24 cellular contexts compared by ENCODE assay signal in the genomic region with DNA sequence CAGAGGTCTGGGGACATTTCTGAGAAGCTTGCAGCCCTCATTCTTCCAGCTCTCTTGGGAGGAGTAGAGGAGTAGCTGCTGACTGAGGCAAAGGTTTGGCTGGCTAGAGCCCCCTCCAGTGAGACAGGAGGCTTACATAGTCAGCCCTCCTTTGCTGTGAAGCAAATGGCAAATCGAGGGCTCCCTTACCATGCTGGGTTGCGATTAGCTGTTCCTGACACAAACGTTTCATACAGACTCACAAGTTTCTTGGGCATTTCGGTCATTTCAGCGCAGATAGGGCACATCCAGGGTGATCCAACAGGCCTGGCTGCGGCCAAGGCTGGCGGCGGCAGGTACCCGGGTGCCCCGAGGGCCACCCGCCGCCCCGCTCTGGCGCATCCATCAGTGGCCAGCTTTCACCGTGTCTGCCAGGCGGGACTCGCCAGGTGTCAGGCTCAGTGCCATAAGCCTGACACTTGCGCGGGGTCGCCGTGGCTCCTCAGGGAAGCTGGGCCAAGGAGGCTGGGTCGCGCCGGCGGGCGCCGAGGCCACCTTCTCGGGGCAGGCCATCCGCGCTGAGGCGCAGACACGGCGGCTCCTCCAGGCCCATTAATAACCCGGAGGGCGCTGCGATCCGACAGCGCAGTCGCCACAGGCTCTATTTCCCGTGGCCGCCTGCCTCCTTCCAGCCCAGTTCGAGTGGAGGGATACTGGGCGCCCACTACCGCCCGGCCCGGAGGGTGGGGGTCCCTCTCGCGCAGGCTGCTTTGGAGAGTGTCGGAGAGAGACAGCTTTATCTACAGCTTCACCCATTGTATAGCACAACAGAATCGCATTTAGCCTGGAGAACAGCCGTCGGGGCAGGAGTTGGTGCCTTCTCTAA. TPM values are rescaled to one million over a fixed set of nuclear protein-coding genes. Genes with fewer than 3 reads are reported as not detected.
DNase-seq lines count a peak whose midpoint lies in the region; ATAC-seq and TF ChIP-seq lines count a peak whose summit lies in the region.
"Had no signal": no experiment of that assay in that cellular context is flagged by ENCODE, and none has a peak within 500 bp of the region (broad histone marks: within the 10 kb centered on the region; RNA-seq: fewer than 3 reads in every experiment).

No MANE protein-coding gene starts in this region.

- BruUV-seq in mammary epithelial cell (replicated peaks; lab: Mats Ljungman, UMichigan), result no TSS peak

- peak overlapping the region; percentile 44 for H2BK5ac ChIP-seq in trophoblast cell (ENCODE audit: low read depth, low read length, poor library complexity)

- no peak overlapping the region for H3K9ac ChIP-seq in trophoblast cell (ENCODE audit: low read length)
- no peak overlapping the region for H3K9ac ChIP-seq in mammary epithelial cell (ENCODE audit: insufficient read depth, low read length)
- H3K9ac ChIP-seq: KMS-11 had no signal

- CTCF ChIA-PET in mammary epithelial cell (lab: Charles Lee; ENCODE audit: low non-redundant PET), result no interaction called here

- H3K4me2 ChIP-seq in trophoblast cell (ENCODE audit: low read length), result peak overlapping the region; percentile 41
- no peak overlapping the region for H3K4me2 ChIP-seq in mammary epithelial cell (ENCODE audit: insufficient read depth, low read depth, low read length)
- H3K4me2 ChIP-seq: KMS-11 had no signal

- TF ChIP-seq CTCF in coronary artery (IDR thresholded peaks at IDR 0.05) (no peak), mammary epithelial cell (conservative IDR thresholded peaks at IDR 0.05 in 1 of 2, IDR thresholded peaks at IDR 0.05 in 1 of 2; ENCODE audit: extremely low read depth in 1 of 2, insufficient read depth in 1 of 2, low read depth in 1 of 2, low read length in 2 of 2) (no peak)

- H4K8ac ChIP-seq in trophoblast cell (ENCODE audit: low read depth, low read length), result no peak overlapping the region

- no peak overlapping the region for H3K4ac ChIP-seq in trophoblast cell (ENCODE audit: low read depth, low read length)

- in situ Hi-C loops in mammary epithelial cell (cut with MboI; ENCODE audit: low sequenced_read_pairs in 2 of 2), result no loop called here

- peaks cover 52% of the 10 kb centered on the region for H3K27me3 ChIP-seq in trophoblast cell (ENCODE audit: insufficient read depth, low read length)
- peaks cover 53% of the 10 kb centered on the region for H3K27me3 ChIP-seq in mammary epithelial cell (ENCODE audit: insufficient read depth, low read length)

- H4K91ac ChIP-seq in trophoblast cell (ENCODE audit: low read depth, low read length), result peak overlapping the region; percentile 34

- H3K79me1 ChIP-seq in trophoblast cell (ENCODE audit: low read length), result peaks cover 6% of the 10 kb centered on the region

- whole genome bisulfite sequencing in trophoblast cell (ENCODE audit: extremely low coverage, insufficient coverage, insufficient read length), result no CpG with 5 or more reads among the region's 52 CpGs
- 61% methylated on average over 24 of the region's 52 CpGs for WGBS in mammary epithelial cell (ENCODE audit: low coverage, missing lambda C conversion rate)

- peaks cover 13 to 31% of the 10 kb centered on the region in 2 experiments for H3K4me1 ChIP-seq in trophoblast cell (ENCODE audit: control insufficient read depth in 1 of 2, insufficient read depth in 2 of 2, low read length in 2 of 2)
- H3K4me1 ChIP-seq in mammary epithelial cell (ENCODE audit: insufficient read depth, low read length), result peaks cover 12% of the 10 kb centered on the region

- H4K20me1 ChIP-seq in mammary epithelial cell (ENCODE audit: insufficient read depth, low read length), result no peaks in the 10 kb centered on the region

- H3K79me2 ChIP-seq in trophoblast cell (ENCODE audit: control insufficient read depth, insufficient read depth, low read length, poor library complexity), result no peaks in the 10 kb centered on the region
- H3K79me2 ChIP-seq in mammary epithelial cell (ENCODE audit: insufficient read depth, low read length), result no peaks in the 10 kb centered on the region

- peak overlapping the region; percentile 15 for H2BK120ac ChIP-seq in trophoblast cell (ENCODE audit: insufficient read depth, low read length, poor library complexity)

- intact Hi-C loops in mammary epithelial cell (cut with micrococcal nuclease), result no loop called here

- no peak overlapping the region for H3K14ac ChIP-seq in trophoblast cell (ENCODE audit: low read length)

- H3K9me3 ChIP-seq in trophoblast cell (ENCODE audit: insufficient read depth, low read depth, low read length) (no peaks in the 10 kb centered on the region), mammary epithelial cell (replicated peaks; ENCODE audit: insufficient read depth, low read length) (no peaks in the 10 kb centered on the region)
- H3K9me3 ChIP-seq: heart right ventricle had no signal

- no peak overlapping the region for H3K23ac ChIP-seq in trophoblast cell (ENCODE audit: low read length)

- DNase-seq in coronary artery (ENCODE audit: low spot score) (no peak), iPS-NIHi11 (ENCODE audit: low spot score) (peak; percentile 27), trophoblast cell (no peak), NOMO-1 (lab: John Stamatoyannopoulos, UW; ENCODE audit: unreplicated experiment in 2 of 2) (no peak), mammary epithelial cell (no peak)
- DNase-seq: activated CD4-positive, alpha-beta memory T cell treated with anti-CD3 and anti-CD28 coated beads for 36 hours; activated CD8-positive, alpha-beta memory T cell treated with anti-CD3 and anti-CD28 coated beads, Interleukin-2, amount 50 U/mL, for 48 hours; central memory CD4-positive, alpha-beta T cell; dorsolateral prefrontal cortex; heart right ventricle; islet precursor cell; NCI-H146; NCI-H524; NK-92 treated with Interleukin-12 subunit alpha and Interleukin-12 subunit beta, amount 100 ng/mL, for 24 hours; nucleus accumbens; SHP77 treated with DMSO at 0.1 percent for 48 hours; substantia nigra; SW 1271 had no signal

- no peak overlapping the region for H2BK12ac ChIP-seq in trophoblast cell (ENCODE audit: low read length)

- H3K18ac ChIP-seq in trophoblast cell (ENCODE audit: low read length), result no peak overlapping the region

- no peak overlapping the region for H4K12ac ChIP-seq in trophoblast cell (ENCODE audit: low read depth, low read length)

- peak overlapping the region; percentile 53 for H2AK5ac ChIP-seq in trophoblast cell (ENCODE audit: low read length)

- H2AFZ ChIP-seq in trophoblast cell (ENCODE audit: insufficient read depth, low read length, poor library complexity) (no peak overlapping the region), mammary epithelial cell (ENCODE audit: low read depth, low read length) (no peak overlapping the region)

- H3K36me3 ChIP-seq in trophoblast cell (ENCODE audit: control insufficient read depth in 1 of 2, insufficient read depth in 2 of 2, low read length in 2 of 2) (no peaks in the 10 kb centered on the region), mammary epithelial cell (ENCODE audit: insufficient read depth, low read length) (no peaks in the 10 kb centered on the region)
- H3K36me3 ChIP-seq: heart right ventricle had no signal

- ATAC-seq in HG03354 (IDR thresholded peaks at IDR 0.05; ENCODE audit: poor library complexity, severe bottlenecking, unreplicated experiment), result no peak
- no peak for ATAC-seq in GM19467 (IDR thresholded peaks at IDR 0.05; ENCODE audit: unreplicated experiment)
- ATAC-seq: activated CD4-positive, CD25-positive, alpha-beta regulatory T cell treated with anti-CD3 and anti-CD28 coated beads, Interleukin-2, amount 50 U/mL, for 24 hours; activated T-helper 17 cell treated with anti-CD3 and anti-CD28 coated beads, Interleukin-2, amount 50 U/mL, for 72 hours had no signal

- peak overlapping the region; percentile 61 to 65 for H3K27ac ChIP-seq in coronary artery
- H3K27ac ChIP-seq in trophoblast cell (ENCODE audit: low read depth, low read length), result no peak overlapping the region
- H3K27ac ChIP-seq in mammary epithelial cell (ENCODE audit: insufficient read depth, low read depth, low read length), result no peak overlapping the region
- H3K27ac ChIP-seq: epithelial cell of prostate, heart right ventricle, KMS-11 had no signal

- H3K4me3 ChIP-seq in coronary artery (peak overlapping the region; percentile 56), trophoblast cell (ENCODE audit: low read depth, low read length) (no peak overlapping the region), mammary epithelial cell (replicated peaks in 1 of 3; ENCODE audit: insufficient read depth in 1 of 3, low read depth in 2 of 3, low read length in 3 of 3) (no peak overlapping the region)

- dilution Hi-C loops in mammary epithelial cell (cut with HindIII; ENCODE audit: low sequenced_read_pairs), result no loop called here

RNA-seq across cellular contexts. Expression of a gene that starts 9.1 kb away (rescaled TPM):
- 1.8 and 2.2 TPM in 2 replicates for polyA plus RNA-seq in trophoblast cell (2013)
- under 1 TPM; 0.16 to 0.33 TPM for total RNA-seq in mammary epithelial cell
- polyA plus RNA-seq in mammary epithelial cell, result 0.07 TPM
- polyA minus RNA-seq in mammary epithelial cell, result not detected
- total RNA-seq: activated CD4-positive, alpha-beta memory T cell treated with anti-CD3 and anti-CD28 coated beads for 36 hours had no signal

Comparison
In these comparisons a context has a peak if more than half of its experiments do, and no peak if none do; other contexts are left out.
1. H3K27ac ChIP-seq: peak in coronary artery (2 of 2); none in trophoblast cell (single experiment) and mammary epithelial cell (single experiment).